ENCODE assay signal across 8 cellular contexts in genomic region chr13:27619093-27619705, GRCh38. TPM values are rescaled to one million over a fixed set of nuclear protein-coding genes. Genes with fewer than 3 reads are reported as not detected.
DNase-seq lines count a peak whose midpoint lies in the region; ATAC-seq, FAIRE-seq and TF ChIP-seq lines count a peak whose summit lies in the region.

No MANE protein-coding gene starts in this region.

- CTCF ChIA-PET in activated naive CD4-positive, alpha-beta T cell treated with anti-CD3 and anti-CD28 coated beads, Interleukin-2, amount 10 ng/mL, durations not matched to agents 7 days and 5 days (lab: Charles Lee), result interaction anchor here (1.3 to 1.5 kb wide), 4 partner anchors 25 to 151 kb away, joined by 3 read pairs; no protein-coding TSS in a partner anchor
- CTCF ChIA-PET in HepG2 (lab: Yijun Ruan, JAX; ENCODE audit: low intra/inter-chr PET ratio, low total read pairs), result no interaction called here

- TF ChIP-seq EP300 in HepG2 (IDR thresholded peaks at IDR 0.05; ENCODE audit: low read depth in 2 of 2, low read length in 2 of 2) (no peak), HepG2 (CRISPR knock-in tag; IDR thresholded peaks at IDR 0.05; ENCODE audit: borderline replicate concordance) (no peak)

- H3K27me3 ChIP-seq in HepG2 (ENCODE audit: control insufficient read depth in 1 of 2, insufficient read depth in 2 of 2, low read length in 2 of 2) (no peaks in the 10 kb centered on the region; a peak in 1 of 5 replicates), upper lobe of right lung (no peaks in the 10 kb centered on the region)

- no peaks in the 10 kb centered on the region for H3K27me3 Mint-ChIP-seq in activated naive CD4-positive, alpha-beta T cell treated with anti-CD3 and anti-CD28 coated beads, Interleukin-2, amount 10 ng/mL, durations not matched to agents 7 days and 5 days

- H3K9ac ChIP-seq in HepG2 (ENCODE audit: insufficient read depth, low read depth, low read length), result peak overlapping the region; percentile 81

- H3K4me2 ChIP-seq in HepG2 (ENCODE audit: low read depth, low read length), result peak overlapping the region; percentile 79

- H3K36me3 Mint-ChIP-seq in activated naive CD4-positive, alpha-beta T cell treated with anti-CD3 and anti-CD28 coated beads, Interleukin-2, amount 10 ng/mL, durations not matched to agents 7 days and 5 days, result peaks cover 26% of the 10 kb centered on the region
- peaks cover 27 to 39% of the 10 kb centered on the region in 2 donors for H3K36me3 Mint-ChIP-seq in activated naive CD4-positive, alpha-beta T cell treated with anti-CD3 and anti-CD28 coated beads, Interleukin-2, amount 50 U/mL, for 72 hours

- ATAC-seq in activated naive CD4-positive, alpha-beta T cell treated with anti-CD3 and anti-CD28 coated beads, Interleukin-2, amount 50 U/mL, for 72 hours, result no peak
- ATAC-seq in HepG2 (no peak), upper lobe of right lung (no peak), GM18502 (IDR thresholded peaks at IDR 0.05; ENCODE audit: poor library complexity, unreplicated experiment) (no peak)

- H3K4me3 ChIP-seq in astrocyte of the cerebellum (ENCODE audit: low read depth, low read length) (peak overlapping the region; percentile 85), HepG2 (replicated peaks in 1 of 3; ENCODE audit: insufficient read depth in 1 of 3, low read depth in 2 of 3, low read length in 3 of 3) (peak overlapping the region; percentile 79 to 91 (median 86)), upper lobe of right lung (peak overlapping the region; percentile 92)

- H3K79me2 ChIP-seq in HepG2 (ENCODE audit: insufficient read depth, low read length), result peaks cover 82% of the 10 kb centered on the region

- H2AFZ ChIP-seq in HepG2 (ENCODE audit: low read length), result no peak overlapping the region

- BruUV-seq in HepG2 (replicated peaks; lab: Mats Ljungman, UMichigan), result no TSS peak

- peaks cover 14% of the 10 kb centered on the region for H3K9me3 ChIP-seq in HepG2 (ENCODE audit: low read length)
- H3K9me3 ChIP-seq in upper lobe of right lung, result no peaks in the 10 kb centered on the region

- FAIRE-seq in HepG2 (lab: Jason Lieb, UNC), result no peak

- TF ChIP-seq CTCF in astrocyte of the cerebellum (IDR thresholded peaks at IDR 0.05; ENCODE audit: low read depth, low read length, missing control alignments) (no peak), HepG2 (CRISPR knock-in tag; IDR thresholded peaks at IDR 0.05) (no peak), upper lobe of right lung (IDR thresholded peaks at IDR 0.05) (no peak)

- H3K27ac Mint-ChIP-seq in activated naive CD4-positive, alpha-beta T cell treated with anti-CD3 and anti-CD28 coated beads, Interleukin-2, amount 10 ng/mL, durations not matched to agents 7 days and 5 days, result peak overlapping the region; percentile 82
- H3K27ac Mint-ChIP-seq in activated naive CD4-positive, alpha-beta T cell treated with anti-CD3 and anti-CD28 coated beads, Interleukin-2, amount 50 U/mL, for 72 hours, result peak overlapping the region in 1 of 2 donors; percentile 90

- peaks cover 45% of the 10 kb centered on the region for H3K4me1 Mint-ChIP-seq in activated naive CD4-positive, alpha-beta T cell treated with anti-CD3 and anti-CD28 coated beads, Interleukin-2, amount 10 ng/mL, durations not matched to agents 7 days and 5 days

- in situ Hi-C loops in astrocyte of the cerebellum (cut with HindIII; ENCODE audit: low sequenced_read_pairs) (loop anchor here (5.0 kb wide), 1 partner anchor 52 kb away; no protein-coding TSS in a partner anchor), HepG2 (cut with HindIII; ENCODE audit: extremely low pct_ligation_motif_present, low pct_unique_long_range_greater_than_20kb) (no loop called here)

- peak overlapping the region; percentile 92 for H3K4me3 Mint-ChIP-seq in activated naive CD4-positive, alpha-beta T cell treated with anti-CD3 and anti-CD28 coated beads, Interleukin-2, amount 10 ng/mL, durations not matched to agents 7 days and 5 days

- POLR2A ChIA-PET in HepG2 (lab: Yijun Ruan, JAX), result interaction anchor here (1.3 to 2.5 kb wide), 6 partner anchors 14 to 223 kb away, joined by 3 to 13 read pairs (median 7); no protein-coding TSS in a partner anchor

- H3K36me3 ChIP-seq in HepG2 (replicated peaks in 1 of 2; ENCODE audit: control insufficient read depth in 1 of 2, insufficient read depth in 2 of 2, low read length in 2 of 2) (peaks cover 2% of the 10 kb centered on the region in 2 experiments; a peak in 2 of 5 replicates), upper lobe of right lung (no peaks in the 10 kb centered on the region)

- H3K4me1 ChIP-seq in HepG2 (ENCODE audit: insufficient read depth, low read length) (peaks cover 53% of the 10 kb centered on the region), upper lobe of right lung (peaks cover 28% of the 10 kb centered on the region)

- 2% methylated on average over 10 of the region's 10 CpGs for WGBS in HepG2 (ENCODE audit: low lambda C conversion rate)

- intact Hi-C loops in HepG2 (cut with micrococcal nuclease; ENCODE audit: unreplicated experiment) (loop anchor here (5.0 kb wide), 1 partner anchor 87 kb away; no protein-coding TSS in a partner anchor), upper lobe of right lung (cut with DNase I) (no loop called here)

- no peak for DNase-seq in activated naive CD4-positive, alpha-beta T cell treated with anti-CD3 and anti-CD28 coated beads, Interleukin-2, amount 10 ng/mL, durations not matched to agents 7 days and 5 days
- no peak for DNase-seq in activated naive CD4-positive, alpha-beta T cell treated with anti-CD3 and anti-CD28 coated beads, Interleukin-2, amount 50 U/mL, for 72 hours (ENCODE audit: low spot score in 2 of 2)
- DNase-seq in astrocyte of the cerebellum (ENCODE audit: low read depth) (peak; percentile 69), HepG2 (ENCODE audit: low spot score) (peak; percentile 34), upper lobe of right lung (no peak), SIG-M5 (lab: John Stamatoyannopoulos, UW) (no peak), retina (no peak)

- TF ChIP-seq RAD21 in HepG2 (CRISPR knock-in tag; IDR thresholded peaks at IDR 0.05), result no peak

- peaks cover 5% of the 10 kb centered on the region for H3K9me3 Mint-ChIP-seq in activated naive CD4-positive, alpha-beta T cell treated with anti-CD3 and anti-CD28 coated beads, Interleukin-2, amount 10 ng/mL, durations not matched to agents 7 days and 5 days
- no peaks in the 10 kb centered on the region for H3K9me3 Mint-ChIP-seq in activated naive CD4-positive, alpha-beta T cell treated with anti-CD3 and anti-CD28 coated beads, Interleukin-2, amount 50 U/mL, for 72 hours

- peak overlapping the region; percentile 91 for H3K27ac ChIP-seq in HepG2 (ENCODE audit: extremely low read length, insufficient read depth, low read length)
- H3K27ac ChIP-seq in upper lobe of right lung, result peak overlapping the region; percentile 93

- no peak for TF ChIP-seq POLR2A in HepG2 (IDR thresholded peaks at IDR 0.05; ENCODE audit: insufficient read depth in 1 of 2, low read depth in 2 of 2, low read length in 2 of 2)

- peaks cover 25% of the 10 kb centered on the region for H4K20me1 ChIP-seq in HepG2 (ENCODE audit: insufficient read depth, low read length)

RNA-seq across cellular contexts. Expression of gene LNX2, which starts 1.1 kb away (rescaled TPM):
- total RNA-seq in activated naive CD4-positive, alpha-beta T cell treated with anti-CD3 and anti-CD28 coated beads, Interleukin-2, amount 50 U/mL, for 72 hours, result 1 to 10 TPM; 4.9 to 7.7 TPM
- 9.7 and 13.1 TPM in 2 replicates for total RNA-seq in HepG2 (2016; rRNA removed; fragmentation: Illumina TruSeq; extraction: Trizol)
- total RNA-seq in HepG2 (2016; cell fraction: cytosol; rRNA removed; fragmentation: Illumina TruSeq; extraction: Trizol; ENCODE audit: low read depth), result 3.3 and 3.9 TPM in 2 replicates
- 9.5 and 13.3 TPM in 2 replicates for total RNA-seq in HepG2 (2016; cell fraction: insoluble cytoplasmic fraction; rRNA removed; fragmentation: Illumina TruSeq; extraction: Trizol)
- 4.9 and 5.9 TPM in 2 replicates for total RNA-seq in HepG2 (2016; cell fraction: membrane; rRNA removed; fragmentation: Illumina TruSeq; extraction: Trizol)
- 9.0 and 9.9 TPM in 2 replicates for total RNA-seq in HepG2 (2016; cell fraction: nucleus; rRNA removed; fragmentation: Illumina TruSeq; extraction: Trizol)
- 8.1 and 9.2 TPM in 2 replicates for polyA plus RNA-seq in HepG2 (2011; rRNA removed)
- 5.4 and 6.7 TPM in 2 replicates for polyA plus RNA-seq in HepG2 (2011; cell fraction: cytosol; rRNA removed)
- 4.8 and 5.3 TPM in 2 replicates for polyA plus RNA-seq in HepG2 (2011; cell fraction: nucleus; rRNA removed)
- polyA plus RNA-seq in HepG2 (2012), result 6.9 and 8.2 TPM in 2 replicates
- 0.50 and 0.63 TPM in 2 replicates for polyA plus RNA-seq in HepG2 (2016; cell fraction: cytosol; fragmentation: Illumina TruSeq; extraction: Trizol; ENCODE audit: low read depth)
- 14.1 and 14.2 TPM in 2 replicates for polyA plus RNA-seq in HepG2 (2016; cell fraction: insoluble cytoplasmic fraction; fragmentation: Illumina TruSeq; extraction: Trizol; ENCODE audit: low read depth)
- polyA plus RNA-seq in HepG2 (2016; cell fraction: membrane; fragmentation: Illumina TruSeq; extraction: Trizol; ENCODE audit: low read depth), result 2.3 and 3.1 TPM in 2 replicates
- 7.6 and 7.8 TPM in 2 replicates for polyA plus RNA-seq in HepG2 (2016; cell fraction: nucleus; fragmentation: Illumina TruSeq; extraction: Trizol; ENCODE audit: insufficient read depth, low read depth)
- 11.6 and 15.0 TPM in 2 replicates for polyA minus RNA-seq in HepG2 (2011; rRNA and poly(A)+ RNA removed; ENCODE audit: low replicate concordance)
- 12.0 and 13.0 TPM in 2 replicates for polyA minus RNA-seq in HepG2 (2011; cell fraction: cytosol; rRNA and poly(A)+ RNA removed)
- polyA minus RNA-seq in HepG2 (2011; cell fraction: nucleus; rRNA and poly(A)+ RNA removed), result 24.6 and 26.7 TPM in 2 replicates
- 35.3 TPM for total RNA-seq in upper lobe of right lung

RNA-seq across cellular contexts. Expression of gene POLR1D, which starts 2.5 kb away (rescaled TPM):
- total RNA-seq in activated naive CD4-positive, alpha-beta T cell treated with anti-CD3 and anti-CD28 coated beads, Interleukin-2, amount 50 U/mL, for 72 hours, result 100 to 1,000 TPM; 159 to 166 TPM
- total RNA-seq in HepG2 (2016; rRNA removed; fragmentation: Illumina TruSeq; extraction: Trizol), result 181 and 183 TPM in 2 replicates
- total RNA-seq in HepG2 (2016; cell fraction: cytosol; rRNA removed; fragmentation: Illumina TruSeq; extraction: Trizol; ENCODE audit: low read depth), result 246 and 252 TPM in 2 replicates
- 190 and 194 TPM in 2 replicates for total RNA-seq in HepG2 (2016; cell fraction: insoluble cytoplasmic fraction; rRNA removed; fragmentation: Illumina TruSeq; extraction: Trizol)
- total RNA-seq in HepG2 (2016; cell fraction: membrane; rRNA removed; fragmentation: Illumina TruSeq; extraction: Trizol), result 347 and 379 TPM in 2 replicates
- total RNA-seq in HepG2 (2016; cell fraction: nucleus; rRNA removed; fragmentation: Illumina TruSeq; extraction: Trizol), result 101 and 102 TPM in 2 replicates
- polyA plus RNA-seq in HepG2 (2011; rRNA removed), result 406 and 490 TPM in 2 replicates
- polyA plus RNA-seq in HepG2 (2011; cell fraction: cytosol; rRNA removed), result 328 and 389 TPM in 2 replicates
- 165 and 181 TPM in 2 replicates for polyA plus RNA-seq in HepG2 (2011; cell fraction: nucleus; rRNA removed)
- 441 and 562 TPM in 2 replicates for polyA plus RNA-seq in HepG2 (2012)
- polyA plus RNA-seq in HepG2 (2016; cell fraction: cytosol; fragmentation: Illumina TruSeq; extraction: Trizol; ENCODE audit: low read depth), result 296 and 321 TPM in 2 replicates
- polyA plus RNA-seq in HepG2 (2016; cell fraction: insoluble cytoplasmic fraction; fragmentation: Illumina TruSeq; extraction: Trizol; ENCODE audit: low read depth), result 226 and 233 TPM in 2 replicates
- 377 and 388 TPM in 2 replicates for polyA plus RNA-seq in HepG2 (2016; cell fraction: membrane; fragmentation: Illumina TruSeq; extraction: Trizol; ENCODE audit: low read depth)
- polyA plus RNA-seq in HepG2 (2016; cell fraction: nucleus; fragmentation: Illumina TruSeq; extraction: Trizol; ENCODE audit: insufficient read depth, low read depth), result 205 and 216 TPM in 2 replicates
- 26.6 and 51.6 TPM in 2 replicates for polyA minus RNA-seq in HepG2 (2011; rRNA and poly(A)+ RNA removed; ENCODE audit: low replicate concordance)
- 99.7 and 122 TPM in 2 replicates for polyA minus RNA-seq in HepG2 (2011; cell fraction: cytosol; rRNA and poly(A)+ RNA removed)
- polyA minus RNA-seq in HepG2 (2011; cell fraction: nucleus; rRNA and poly(A)+ RNA removed), result 54.1 and 77.7 TPM in 2 replicates
- total RNA-seq in upper lobe of right lung, result 114 TPM

Comparison
In these comparisons a context has a peak if more than half of its experiments do, and no peak if none do; other contexts are left out.
1. DNase-seq: peak in astrocyte of the cerebellum (single experiment) and HepG2 (single experiment); none in activated naive CD4-positive, alpha-beta T cell treated with anti-CD3 and anti-CD28 coated beads, Interleukin-2, amount 10 ng/mL, durations not matched to agents 7 days and 5 days (single experiment), activated naive CD4-positive, alpha-beta T cell treated with anti-CD3 and anti-CD28 coated beads, Interleukin-2, amount 50 U/mL, for 72 hours (0 of 2), upper lobe of right lung (single experiment), SIG-M5 (single experiment) and retina (single experiment).
2. Peak in every context shown above with its lines, with median percentiles within 50 percentile points of each other: H3K4me3 ChIP-seq.